In the genomic region with DNA sequence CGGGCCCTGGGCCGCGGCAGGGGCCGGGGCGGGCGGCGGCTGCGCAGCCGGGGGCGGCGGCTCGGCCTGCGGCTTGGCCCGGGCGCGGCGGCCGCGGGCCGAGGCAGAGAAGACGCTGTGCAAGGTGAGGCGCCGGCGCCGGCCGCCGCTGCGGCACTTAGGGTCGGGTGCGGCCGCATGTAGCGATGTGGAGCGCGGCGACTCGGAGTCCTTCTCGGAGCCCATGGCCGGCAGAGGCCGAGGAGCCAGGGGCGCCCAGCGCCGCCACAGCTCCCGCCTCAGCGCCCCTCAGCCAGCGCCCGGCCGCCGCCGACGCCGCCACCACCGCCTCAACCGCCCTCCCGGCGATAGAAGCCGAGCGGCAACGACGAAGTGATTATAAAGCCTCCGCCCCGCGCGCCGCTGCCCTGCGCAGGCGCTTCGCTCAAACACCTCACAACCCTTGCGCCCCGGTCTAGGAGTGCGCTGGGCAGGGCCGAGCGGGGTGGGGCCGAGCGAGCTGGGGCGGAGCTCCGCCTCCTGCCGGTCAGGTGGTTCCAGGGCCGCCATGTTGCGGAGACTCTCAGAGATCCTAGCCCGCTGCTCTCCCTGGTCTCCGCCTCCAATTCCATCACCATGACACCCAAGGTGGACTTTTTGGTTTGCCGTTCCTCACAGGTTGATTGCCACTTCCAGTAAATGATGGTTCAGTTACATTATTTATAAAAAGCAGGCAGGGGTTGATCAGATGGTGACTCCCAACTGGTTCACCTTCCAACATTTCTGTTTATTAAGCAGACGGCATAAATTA, we compare ENCODE assay signal across 1 cellular context.
TF ChIP-seq lines count a peak whose summit lies in the region.

Gene RNF19B, minus strand, starts transcription at position 349 of the 790 bp plus-strand sequence. Its CDS starts 124 bp downstream, at position 225.

TF ChIP-seq in GM12878, 131 proteins besides CTCF, POLR2A, EP300 and RAD21 (continued from another document):
- TF ChIP-seq EGR1 (IDR thresholded peaks at IDR 0.05; ENCODE audit: borderline replicate concordance in 1 of 2, low read depth in 2 of 2, low read length in 2 of 2) (peak in 1 of 2 experiments; percentile 18; a peak in 1 of 3 replicates), RELA (IDR thresholded peaks at IDR 0.05; ENCODE audit: borderline replicate concordance, partially characterized antibody) (peak; percentile 33), STAT1 (conservative IDR thresholded peaks at IDR 0.05) (0 out of 2 replicates have a peak, but pooled peaks have one; percentile 56), SMC3 (IDR thresholded peaks at IDR 0.05; ENCODE audit: borderline replicate concordance, low read length) (no peak), CUX1 (IDR thresholded peaks at IDR 0.05; ENCODE audit: insufficient replicate concordance, low read depth, low read length) (no peak), RCOR1 (conservative IDR thresholded peaks at IDR 0.05; ENCODE audit: low read depth, low read length) (0 out of 2 replicates have a peak, but pooled peaks have one; percentile 27), GATAD2B (conservative IDR thresholded peaks at IDR 0.05; ENCODE audit: low read depth) (peak; percentile 60), ZBED1 (IDR thresholded peaks at IDR 0.05; ENCODE audit: borderline replicate concordance) (no peak), SIN3A (IDR thresholded peaks at IDR 0.05; ENCODE audit: low read depth, low read length) (no peak), PML (IDR thresholded peaks at IDR 0.05; ENCODE audit: low read length) (peak; percentile 92; the same call in 1 of the 2 replicates), SREBF1 (IDR thresholded peaks at IDR 0.05; ENCODE audit: low read length) (no peak), RBBP5 (conservative IDR thresholded peaks at IDR 0.05) (no peak), CBX3 (IDR thresholded peaks at IDR 0.05; ENCODE audit: borderline replicate concordance, low read depth) (no peak), BMI1 (IDR thresholded peaks at IDR 0.05; ENCODE audit: borderline replicate concordance) (peak; percentile 47; the same call in 1 of the 2 replicates), TCF3 (IDR thresholded peaks at IDR 0.05; ENCODE audit: borderline replicate concordance, insufficient read depth, low read depth, low read length) (peak; percentile 67; the same call in 1 of the 2 replicates), CREB1 (IDR thresholded peaks at IDR 0.05; ENCODE audit: low read depth) (0 out of 2 replicates have a peak, but pooled peaks have one; percentile 23), USF1 (IDR thresholded peaks at IDR 0.05; ENCODE audit: borderline replicate concordance, extremely low read length, insufficient read depth, low read depth, low read length) (peak; percentile 82), NRF1 (conservative IDR thresholded peaks at IDR 0.05; ENCODE audit: low read depth, low read length) (peak; percentile 91)
- TF ChIP-seq, protein P1, sequence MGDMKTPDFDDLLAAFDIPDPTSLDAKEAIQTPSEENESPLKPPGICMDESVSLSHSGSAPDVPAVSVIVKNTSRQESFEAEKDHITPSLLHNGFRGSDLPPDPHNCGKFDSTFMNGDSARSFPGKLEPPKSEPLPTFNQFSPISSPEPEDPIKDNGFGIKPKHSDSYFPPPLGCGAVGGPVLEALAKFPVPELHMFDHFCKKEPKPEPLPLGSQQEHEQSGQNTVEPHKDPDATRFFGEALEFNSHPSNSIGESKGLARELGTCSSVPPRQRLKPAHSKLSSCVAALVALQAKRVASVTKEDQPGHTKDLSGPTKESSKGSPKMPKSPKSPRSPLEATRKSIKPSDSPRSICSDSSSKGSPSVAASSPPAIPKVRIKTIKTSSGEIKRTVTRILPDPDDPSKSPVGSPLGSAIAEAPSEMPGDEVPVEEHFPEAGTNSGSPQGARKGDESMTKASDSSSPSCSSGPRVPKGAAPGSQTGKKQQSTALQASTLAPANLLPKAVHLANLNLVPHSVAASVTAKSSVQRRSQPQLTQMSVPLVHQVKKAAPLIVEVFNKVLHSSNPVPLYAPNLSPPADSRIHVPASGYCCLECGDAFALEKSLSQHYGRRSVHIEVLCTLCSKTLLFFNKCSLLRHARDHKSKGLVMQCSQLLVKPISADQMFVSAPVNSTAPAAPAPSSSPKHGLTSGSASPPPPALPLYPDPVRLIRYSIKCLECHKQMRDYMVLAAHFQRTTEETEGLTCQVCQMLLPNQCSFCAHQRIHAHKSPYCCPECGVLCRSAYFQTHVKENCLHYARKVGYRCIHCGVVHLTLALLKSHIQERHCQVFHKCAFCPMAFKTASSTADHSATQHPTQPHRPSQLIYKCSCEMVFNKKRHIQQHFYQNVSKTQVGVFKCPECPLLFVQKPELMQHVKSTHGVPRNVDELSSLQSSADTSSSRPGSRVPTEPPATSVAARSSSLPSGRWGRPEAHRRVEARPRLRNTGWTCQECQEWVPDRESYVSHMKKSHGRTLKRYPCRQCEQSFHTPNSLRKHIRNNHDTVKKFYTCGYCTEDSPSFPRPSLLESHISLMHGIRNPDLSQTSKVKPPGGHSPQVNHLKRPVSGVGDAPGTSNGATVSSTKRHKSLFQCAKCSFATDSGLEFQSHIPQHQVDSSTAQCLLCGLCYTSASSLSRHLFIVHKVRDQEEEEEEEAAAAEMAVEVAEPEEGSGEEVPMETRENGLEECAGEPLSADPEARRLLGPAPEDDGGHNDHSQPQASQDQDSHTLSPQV (IDR thresholded peaks at IDR 0.05) = peak; percentile 44; the same call in 1 of the 2 replicates
